Comparison of ENCODE assay signal across 24 cellular contexts in the genomic region with DNA sequence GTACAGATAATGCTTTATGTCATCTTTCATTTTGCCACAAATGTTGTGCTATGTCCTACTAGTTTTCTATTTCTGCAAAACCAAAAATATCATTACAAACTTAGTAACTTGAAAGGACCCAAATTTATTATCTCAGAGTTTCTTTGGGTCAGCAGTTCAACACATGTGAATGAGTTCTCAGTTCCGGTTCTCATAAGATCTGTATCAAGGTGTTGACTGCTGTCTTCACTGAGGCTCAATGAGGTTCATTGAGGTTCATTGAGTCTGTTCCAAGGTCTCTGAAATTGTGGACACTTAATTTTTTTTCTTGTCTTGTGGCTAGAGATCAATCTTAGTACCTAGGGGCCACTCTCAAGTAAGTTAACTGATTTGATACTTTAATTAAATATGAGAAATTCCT.
"Had no signal": no experiment of that assay in that cellular context is flagged by ENCODE, and none has a peak within 500 bp of the region (broad histone marks: within the 10 kb centered on the region; RNA-seq: fewer than 3 reads in every experiment).

No MANE protein-coding gene starts in this region.

- ATAC-seq: effector memory CD8-positive, alpha-beta T cell; esophagus mucosa; foreskin keratinocyte; gastrocnemius medialis; gastroesophageal sphincter; heart left ventricle; heart right ventricle had no signal

- H3K27ac ChIP-seq: colonic mucosa, coronary artery, dorsolateral prefrontal cortex, epithelial cell of prostate, esophagus muscularis mucosa, esophagus squamous epithelium, foreskin keratinocyte, gastrocnemius medialis, gastroesophageal sphincter, heart left ventricle, heart right ventricle had no signal

- DNase-seq: colonic mucosa; cortex of kidney; dermis blood vessel endothelial cell; dorsolateral prefrontal cortex; effector CD4-positive, alpha-beta T cell; effector CD8-positive, alpha-beta T cell; effector memory CD4-positive, alpha-beta T cell; effector memory CD8-positive, alpha-beta T cell; endodermal cell; erythroblast; esophagus squamous epithelium; foreskin fibroblast; foreskin keratinocyte; foreskin melanocyte; gastrocnemius medialis; glutamatergic neuron; head of caudate nucleus; heart left ventricle; heart right ventricle had no signal

- H3K4me1 ChIP-seq: colonic mucosa, esophagus muscularis mucosa, esophagus squamous epithelium, foreskin keratinocyte, gastrocnemius medialis, gastroesophageal sphincter, heart left ventricle, heart right ventricle had no signal

- H3K27me3 ChIP-seq: colonic mucosa, dorsolateral prefrontal cortex, esophagus muscularis mucosa, esophagus squamous epithelium, foreskin keratinocyte, gastrocnemius medialis, gastroesophageal sphincter, heart left ventricle, heart right ventricle had no signal

- H3K36me3 ChIP-seq: colonic mucosa, esophagus muscularis mucosa, esophagus squamous epithelium, gastrocnemius medialis, gastroesophageal sphincter, heart left ventricle, heart right ventricle had no signal

- H3K4me3 ChIP-seq: colonic mucosa, coronary artery, dorsolateral prefrontal cortex, esophagus muscularis mucosa, esophagus squamous epithelium, gastrocnemius medialis, gastroesophageal sphincter, heart left ventricle, heart right ventricle had no signal

- H3K9me3 ChIP-seq: esophagus muscularis mucosa, esophagus squamous epithelium, gastrocnemius medialis, gastroesophageal sphincter had no signal
